ENCODE assay signal across 1 cellular context in genomic region chr17:18978050-18978449, GRCh38.
TF ChIP-seq lines count a peak whose summit lies in the region.

No MANE protein-coding gene starts in this region.

TF ChIP-seq in IMR-90, 13 proteins besides CTCF, POLR2A, EP300 and RAD21:
- TF ChIP-seq, protein P1, sequence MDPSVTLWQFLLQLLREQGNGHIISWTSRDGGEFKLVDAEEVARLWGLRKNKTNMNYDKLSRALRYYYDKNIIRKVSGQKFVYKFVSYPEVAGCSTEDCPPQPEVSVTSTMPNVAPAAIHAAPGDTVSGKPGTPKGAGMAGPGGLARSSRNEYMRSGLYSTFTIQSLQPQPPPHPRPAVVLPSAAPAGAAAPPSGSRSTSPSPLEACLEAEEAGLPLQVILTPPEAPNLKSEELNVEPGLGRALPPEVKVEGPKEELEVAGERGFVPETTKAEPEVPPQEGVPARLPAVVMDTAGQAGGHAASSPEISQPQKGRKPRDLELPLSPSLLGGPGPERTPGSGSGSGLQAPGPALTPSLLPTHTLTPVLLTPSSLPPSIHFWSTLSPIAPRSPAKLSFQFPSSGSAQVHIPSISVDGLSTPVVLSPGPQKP (IDR thresholded peaks at IDR 0.05; ENCODE audit: borderline replicate concordance, low read depth, low read length): no peak
- no peak for TF ChIP-seq FOS (IDR thresholded peaks at IDR 0.05; ENCODE audit: low read depth, low read length)
- TF ChIP-seq BHLHE40 (IDR thresholded peaks at IDR 0.05; ENCODE audit: low read depth, low read length): no peak
- TF ChIP-seq RFX5 (IDR thresholded peaks at IDR 0.05; ENCODE audit: low read depth, low read length): no peak
- TF ChIP-seq MAFK (IDR thresholded peaks at IDR 0.05; ENCODE audit: low read depth, low read length): no peak
- no peak for TF ChIP-seq USF2 (IDR thresholded peaks at IDR 0.05; ENCODE audit: low read depth, low read length)
- TF ChIP-seq SMC3 (IDR thresholded peaks at IDR 0.05; ENCODE audit: low read depth, low read length): no peak
- no peak for TF ChIP-seq MAZ (IDR thresholded peaks at IDR 0.05; ENCODE audit: borderline replicate concordance, low read depth, low read length)
- no peak for TF ChIP-seq RCOR1 (IDR thresholded peaks at IDR 0.05; ENCODE audit: insufficient replicate concordance, low read length)
- TF ChIP-seq CEBPB (IDR thresholded peaks at IDR 0.05; ENCODE audit: low read depth, low read length): no peak
- no peak for TF ChIP-seq MXI1 (IDR thresholded peaks at IDR 0.05; ENCODE audit: borderline replicate concordance, low read depth, low read length)
- TF ChIP-seq CHD1 (IDR thresholded peaks at IDR 0.05; ENCODE audit: low read depth, low read length): no peak
- no peak for TF ChIP-seq NFE2L2 (IDR thresholded peaks at IDR 0.05; ENCODE audit: low read depth, low read length)
TF ChIP-seq in IMR-90: peak in this region for 0.
